ENCODE assay signal across 16 cellular contexts in genomic region chr1:214312530-214313051, GRCh38.
"Had no signal": no experiment of that assay in that cellular context is flagged by ENCODE, and none has a peak within 500 bp of the region (broad histone marks: within the 10 kb centered on the region; RNA-seq: fewer than 3 reads in every experiment).

No MANE protein-coding gene starts in this region.

- H3K9me3 ChIP-seq: ascending aorta, esophagus squamous epithelium, SK-N-SH, stomach, thoracic aorta had no signal

- H3K27me3 Mint-ChIP-seq: activated naive CD4-positive, alpha-beta T cell treated with anti-CD3 and anti-CD28 coated beads, Interleukin-2, amount 50 U/mL, for 24 hours; activated T-helper 17 cell treated with anti-CD3 and anti-CD28 coated beads, Interleukin-2, amount 50 U/mL, for 72 hours had no signal

- H3K9ac ChIP-seq: SK-N-SH had no signal

- H3K4me1 ChIP-seq: ascending aorta, stomach had no signal

- H3K27ac Mint-ChIP-seq: activated naive CD4-positive, alpha-beta T cell treated with anti-CD3 and anti-CD28 coated beads, Interleukin-2, amount 50 U/mL, for 24 hours; activated T-helper 17 cell treated with anti-CD3 and anti-CD28 coated beads, Interleukin-2, amount 50 U/mL, for 72 hours; natural killer cell had no signal

- H3K9me3 Mint-ChIP-seq: activated naive CD4-positive, alpha-beta T cell treated with anti-CD3 and anti-CD28 coated beads, Interleukin-2, amount 50 U/mL, for 24 hours; activated T-helper 17 cell treated with anti-CD3 and anti-CD28 coated beads, Interleukin-2, amount 50 U/mL, for 72 hours; natural killer cell had no signal

- DNase-seq: activated CD4-positive, alpha-beta T cell treated with anti-CD3 and anti-CD28 coated beads for 4 hours; activated CD8-positive, alpha-beta memory T cell treated with anti-CD3 and anti-CD28 coated beads for 24 hours; esophagus squamous epithelium; foreskin fibroblast; head of caudate nucleus; natural killer cell; SK-N-SH; stimulated activated CD4-positive, alpha-beta T cell treated with anti-CD3 and anti-CD28 coated beads, Interleukin-15, amount 100 ng/mL, for 24 hours; stimulated activated CD4-positive, alpha-beta T cell treated with anti-CD3 and anti-CD28 coated beads, Interleukin-4, amount 100 ng/mL, for 4 hours; stomach; T-helper 1 cell had no signal

- ATAC-seq: activated T-helper 17 cell treated with anti-CD3 and anti-CD28 coated beads, Interleukin-2, amount 50 U/mL, for 72 hours; natural killer cell had no signal

- H3K36me3 ChIP-seq: ascending aorta, thoracic aorta had no signal

- H3K36me3 Mint-ChIP-seq: natural killer cell had no signal

- H3K27ac ChIP-seq: ascending aorta, esophagus squamous epithelium, stomach, thoracic aorta, VCaP had no signal

- H3K4me3 ChIP-seq: ascending aorta, esophagus squamous epithelium, stomach, thoracic aorta had no signal

- H3K4me3 Mint-ChIP-seq: activated naive CD4-positive, alpha-beta T cell treated with anti-CD3 and anti-CD28 coated beads, Interleukin-2, amount 50 U/mL, for 24 hours; activated T-helper 17 cell treated with anti-CD3 and anti-CD28 coated beads, Interleukin-2, amount 50 U/mL, for 72 hours had no signal

- H3K27me3 ChIP-seq: ascending aorta, esophagus squamous epithelium, stomach had no signal
